ENCODE assay signal across 8 cellular contexts in the genomic region with DNA sequence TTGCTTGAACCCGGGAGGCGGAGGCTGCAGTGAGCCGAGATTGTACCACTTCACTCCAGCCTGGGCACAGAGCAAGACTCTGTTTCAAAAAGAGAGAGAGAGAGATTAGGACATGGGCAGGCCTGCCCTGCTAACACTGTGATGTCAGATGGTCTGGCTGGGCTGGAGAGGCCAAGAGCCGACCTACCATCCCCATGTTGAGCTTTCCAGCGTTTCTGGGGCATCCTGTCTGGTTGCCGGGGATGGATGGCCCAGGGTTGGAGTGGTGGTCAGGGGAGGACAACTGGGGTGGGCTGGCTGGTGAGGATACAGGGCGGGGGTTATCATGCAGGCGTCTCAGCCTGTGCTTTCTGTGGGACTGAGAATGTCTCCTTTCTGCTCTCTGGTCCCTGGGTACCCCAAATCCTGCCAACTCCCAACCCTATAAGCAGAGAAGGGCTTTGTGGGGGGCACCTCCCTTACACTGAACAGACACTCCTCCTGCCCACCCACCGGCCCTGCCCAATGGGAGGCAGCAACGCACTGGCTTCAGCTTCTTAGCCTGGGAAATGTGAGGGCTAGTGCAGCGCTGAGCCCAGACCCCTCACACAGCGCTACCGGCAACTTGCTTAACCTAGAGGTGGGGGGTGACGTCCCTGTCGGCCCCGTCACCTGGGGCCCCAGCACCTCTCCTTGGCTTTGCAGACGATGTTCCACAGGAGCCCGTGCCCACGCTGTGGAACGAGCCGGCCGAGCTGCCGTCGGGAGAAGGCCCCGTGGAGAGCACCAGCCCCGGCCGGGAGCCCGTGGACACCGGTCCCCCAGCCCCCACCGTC. TPM values are rescaled to one million over a fixed set of nuclear protein-coding genes. Genes with fewer than 3 reads are reported as not detected.
DNase-seq lines count a peak whose midpoint lies in the region; ATAC-seq and TF ChIP-seq lines count a peak whose summit lies in the region.

No MANE protein-coding gene starts in this region.

- no peak overlapping the region for H3K27ac ChIP-seq in ascending aorta
- peak overlapping the region; percentile 65 to 92 (median 86) for H3K27ac ChIP-seq in tibial nerve

- H3K27me3 ChIP-seq in ascending aorta = peaks cover 3% of the 10 kb centered on the region
- H3K27me3 ChIP-seq in tibial nerve = peaks cover 0 to 15% of the 10 kb centered on the region in 2 donors

- H3K9me3 ChIP-seq in ascending aorta = no peaks in the 10 kb centered on the region
- no peaks in the 10 kb centered on the region for H3K9me3 ChIP-seq in tibial nerve

- intact Hi-C loops in ascending aorta (cut with DNase I) = no loop called here

- DNase-seq in activated T-cell treated with anti-CD3 and anti-CD28 coated beads, Interleukin-2, amount 50 U/mL, for 24 hours = no peak
- no peak for DNase-seq in activated T-cell treated with anti-CD3 and anti-CD28 coated beads, Interleukin-2, amount 50 U/mL, for 1 hour
- DNase-seq in ascending aorta (ENCODE audit: low spot score in 2 of 2) = peak in 1 of 2 donors; percentile 60
- peak; percentile 65 for DNase-seq in left kidney (ENCODE audit: low read depth, low spot score)
- DNase-seq in tibial nerve (ENCODE audit: low spot score in 2 of 2) = peak in 1 of 2 donors; percentile 12
- DNase-seq in stimulated activated CD4-positive, alpha-beta T cell treated with anti-CD3 and anti-CD28 coated beads, Interleukin-15, amount 100 ng/mL, for 24 hours = no peak
- no peak for DNase-seq in AG08395 (ENCODE audit: low spot score)

- TF ChIP-seq CTCF in ascending aorta (IDR thresholded peaks at IDR 0.05) (no peak), tibial nerve (IDR thresholded peaks at IDR 0.05) (no peak)

- peaks cover 26% of the 10 kb centered on the region for H3K27me3 Mint-ChIP-seq in activated T-cell treated with anti-CD3 and anti-CD28 coated beads, Interleukin-2, amount 50 U/mL, for 24 hours

- no peaks in the 10 kb centered on the region for H3K9me3 Mint-ChIP-seq in activated T-cell treated with anti-CD3 and anti-CD28 coated beads, Interleukin-2, amount 50 U/mL, for 24 hours

- no peak overlapping the region for H3K27ac Mint-ChIP-seq in activated T-cell treated with anti-CD3 and anti-CD28 coated beads, Interleukin-2, amount 50 U/mL, for 24 hours

- H3K4me1 ChIP-seq in ascending aorta = no peaks in the 10 kb centered on the region
- peaks cover 0 to 75% (median 34%) of the 10 kb centered on the region in 4 donors for H3K4me1 ChIP-seq in tibial nerve

- TF ChIP-seq EP300 in tibial nerve (IDR thresholded peaks at IDR 0.05) = peak in 1 of 2 donors; percentile 33

- peak overlapping the region; percentile 58 for H3K4me3 Mint-ChIP-seq in activated T-cell treated with anti-CD3 and anti-CD28 coated beads, Interleukin-2, amount 50 U/mL, for 24 hours

- no peak for TF ChIP-seq POLR2A in tibial nerve (IDR thresholded peaks at IDR 0.05)

- H3K36me3 Mint-ChIP-seq in activated T-cell treated with anti-CD3 and anti-CD28 coated beads, Interleukin-2, amount 50 U/mL, for 24 hours (ENCODE audit: low read depth) = no peaks in the 10 kb centered on the region

- ATAC-seq in GM19023 (IDR thresholded peaks at IDR 0.05; ENCODE audit: unreplicated experiment) = no peak

- H3K4me1 Mint-ChIP-seq in activated T-cell treated with anti-CD3 and anti-CD28 coated beads, Interleukin-2, amount 50 U/mL, for 24 hours (ENCODE audit: low read depth) = peaks cover 6% of the 10 kb centered on the region

- WGBS in tibial nerve, 2 donors = 47 to 61% methylated on average over 9 to 13 of the region's 30 CpGs

- H3K36me3 ChIP-seq in ascending aorta = no peaks in the 10 kb centered on the region
- peaks cover 0 to 11% (median 0%) of the 10 kb centered on the region in 3 donors for H3K36me3 ChIP-seq in tibial nerve

- H3K4me3 ChIP-seq in ascending aorta (peak overlapping the region; percentile 56 to 59), tibial nerve (peak overlapping the region; percentile 35 to 70 (median 43))

RNA-seq across cellular contexts. Expression of a gene that starts 5.4 kb away (rescaled TPM):
- total RNA-seq in ascending aorta = not detected
- total RNA-seq in tibial nerve = 10 to 100 TPM in 3 of 4 donors, 1 to 10 TPM in 1; 6.9 to 24.0 (median 10.7) TPM

Comparison
In these comparisons a context has a peak if more than half of its experiments do, and no peak if none do; other contexts are left out.
1. H3K27ac ChIP-seq: peak in tibial nerve (4 of 4); none in ascending aorta (0 of 2).